22 cellular contexts compared by ENCODE assay signal in the genomic region with DNA sequence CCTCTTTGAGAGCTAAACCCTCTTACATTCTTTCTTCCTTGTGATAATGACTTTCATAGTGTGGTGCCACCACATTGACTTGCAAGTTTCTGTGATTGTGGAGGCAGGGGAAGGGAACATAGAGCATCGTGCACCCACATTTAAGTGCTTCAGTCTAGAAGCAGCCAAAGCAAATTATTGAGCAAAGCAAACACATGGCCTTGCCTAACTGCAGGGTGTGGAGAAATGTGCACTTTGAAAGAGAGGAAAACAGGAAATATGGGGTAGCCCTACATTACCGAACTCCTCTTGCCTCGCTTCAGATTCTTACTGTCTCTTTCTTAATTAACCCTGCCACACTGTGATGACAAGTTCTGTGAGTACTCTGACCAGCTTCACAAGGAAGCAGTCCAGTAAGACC.
DNase-seq lines count a peak whose midpoint lies in the region; ATAC-seq, FAIRE-seq and TF ChIP-seq lines count a peak whose summit lies in the region.
"Had no signal": no experiment of that assay in that cellular context is flagged by ENCODE, and none has a peak within 500 bp of the region (broad histone marks: within the 10 kb centered on the region; RNA-seq: fewer than 3 reads in every experiment).

No MANE protein-coding gene starts in this region.

- H4K20me1 ChIP-seq in HepG2 (ENCODE audit: insufficient read depth, low read length): no peaks in the 10 kb centered on the region
- H4K20me1 ChIP-seq: BLaER1 treated with 17β-estradiol and CSF1 and Interleukin-3, amounts not matched to agents 10 nM and 100 nM had no signal

- H3K4me3 ChIP-seq in liver (ENCODE audit: low read depth in 1 of 3, low read length in 3 of 3) (no peak overlapping the region), HepG2 (replicated peaks in 1 of 3; ENCODE audit: insufficient read depth in 1 of 3, low read depth in 2 of 3, low read length in 3 of 3) (no peak overlapping the region)
- H3K4me3 ChIP-seq: BLaER1 treated with 17β-estradiol and CSF1 and Interleukin-3, amounts not matched to agents 10 nM and 100 nM had no signal

- no peak overlapping the region for H3K9ac ChIP-seq in liver (ENCODE audit: low read depth in 1 of 2, low read length in 2 of 2)
- no peak overlapping the region for H3K9ac ChIP-seq in HepG2 (ENCODE audit: insufficient read depth, low read depth, low read length)
- H3K9ac ChIP-seq: BLaER1 treated with 17β-estradiol and CSF1 and Interleukin-3, amounts not matched to agents 10 nM and 100 nM had no signal

- no peak for DNase-seq in HepG2 (ENCODE audit: low spot score)
- peak; percentile 78 for DNase-seq in SKM-1 treated with dmso at 0.1 percent for 144 hours (lab: John Stamatoyannopoulos, UW; ENCODE audit: unreplicated experiment)
- DNase-seq in activated T-cell treated with anti-CD3 and anti-CD28 coated beads for 4 hours: no peak
- DNase-seq in central memory CD4-positive, alpha-beta T cell: no peak
- DNase-seq: BE2C; Calu3; CD4-positive, alpha-beta T cell; COR-L47; DMS53; DMS79 treated with DMSO at 0.1 percent for 48 hours; GF-D8; GOT3; H9 had no signal

- H3K9me3 ChIP-seq in liver (ENCODE audit: control insufficient read depth in 4 of 4, low read length in 3 of 4) (no peaks in the 10 kb centered on the region), HepG2 (ENCODE audit: low read length) (no peaks in the 10 kb centered on the region; the same call in none of the 2 replicates)
- H3K9me3 ChIP-seq: BE2C had no signal

- H3K4me2 ChIP-seq in HepG2 (ENCODE audit: low read depth, low read length): no peak overlapping the region
- H3K4me2 ChIP-seq: BLaER1 treated with 17β-estradiol and CSF1 and Interleukin-3, amounts not matched to agents 10 nM and 100 nM had no signal

- no peak for FAIRE-seq in HepG2 (lab: Jason Lieb, UNC)
- FAIRE-seq: A204.1, GM18507 had no signal

- TF ChIP-seq CTCF in liver (IDR thresholded peaks at IDR 0.05; ENCODE audit: low read depth, low read length, missing input control): no peak
- no peak for TF ChIP-seq CTCF in HepG2 (CRISPR knock-in tag; IDR thresholded peaks at IDR 0.05)

- no peaks in the 10 kb centered on the region for H3K27me3 ChIP-seq in liver (ENCODE audit: control insufficient read depth in 4 of 4, insufficient read depth in 4 of 4, low read length in 3 of 4)
- no peaks in the 10 kb centered on the region for H3K27me3 ChIP-seq in HepG2 (ENCODE audit: control insufficient read depth in 1 of 2, insufficient read depth in 2 of 2, low read length in 2 of 2)
- H3K27me3 ChIP-seq: BE2C; BLaER1 treated with 17β-estradiol and CSF1 and Interleukin-3, amounts not matched to agents 10 nM and 100 nM had no signal

- TF ChIP-seq EP300 in HepG2 (IDR thresholded peaks at IDR 0.05; ENCODE audit: low read depth in 2 of 2, low read length in 2 of 2) (no peak), HepG2 (CRISPR knock-in tag; IDR thresholded peaks at IDR 0.05; ENCODE audit: borderline replicate concordance) (no peak)

- CTCF ChIA-PET in HepG2 (lab: Yijun Ruan, JAX; ENCODE audit: low intra/inter-chr PET ratio, low total read pairs): no interaction called here

- TF ChIP-seq RAD21 in liver (IDR thresholded peaks at IDR 0.05) (peak in 1 of 2 donors; percentile 43), HepG2 (CRISPR knock-in tag; IDR thresholded peaks at IDR 0.05) (no peak)

- H3K36me3 ChIP-seq in liver (ENCODE audit: control insufficient read depth in 4 of 4, insufficient read depth in 3 of 4, low read depth in 1 of 4, low read length in 3 of 4) (no peaks in the 10 kb centered on the region), HepG2 (replicated peaks in 1 of 2; ENCODE audit: control insufficient read depth in 1 of 2, insufficient read depth in 2 of 2, low read length in 2 of 2) (no peaks in the 10 kb centered on the region)
- H3K36me3 ChIP-seq: BE2C; BLaER1 treated with 17β-estradiol and CSF1 and Interleukin-3, amounts not matched to agents 10 nM and 100 nM had no signal

- in situ Hi-C loops in HepG2 (cut with HindIII; ENCODE audit: extremely low pct_ligation_motif_present, low pct_unique_long_range_greater_than_20kb): no loop called here

- no peak for TF ChIP-seq POLR2A in HepG2 (IDR thresholded peaks at IDR 0.05; ENCODE audit: insufficient read depth in 1 of 2, low read depth in 2 of 2, low read length in 2 of 2)

- WGBS in liver: 30% methylated on average over 3 of the region's 3 CpGs
- 2% methylated on average over 3 of the region's 3 CpGs for WGBS in HepG2 (ENCODE audit: low lambda C conversion rate)

- no peak for ATAC-seq in HepG2
- ATAC-seq in esophagus mucosa: peak; percentile 38
- no peak for ATAC-seq in GM21717 (IDR thresholded peaks at IDR 0.05; ENCODE audit: unreplicated experiment)
- ATAC-seq in HG02610 (IDR thresholded peaks at IDR 0.05; ENCODE audit: unreplicated experiment): no peak
- ATAC-seq: HCT116 had no signal

- no peaks in the 10 kb centered on the region for H3K79me2 ChIP-seq in HepG2 (ENCODE audit: insufficient read depth, low read length)

- intact Hi-C loops in HepG2 (cut with micrococcal nuclease; ENCODE audit: unreplicated experiment): no loop called here

- BruUV-seq in HepG2 (replicated peaks; lab: Mats Ljungman, UMichigan): no TSS peak

- H2AFZ ChIP-seq in HepG2 (ENCODE audit: low read length): no peak overlapping the region

- H3K4me1 ChIP-seq in liver (ENCODE audit: control insufficient read depth in 4 of 4, insufficient read depth in 4 of 4, low read length in 3 of 4): peaks cover 3 to 22% (median 16%) of the 10 kb centered on the region in 4 donors
- no peaks in the 10 kb centered on the region for H3K4me1 ChIP-seq in HepG2 (ENCODE audit: insufficient read depth, low read length)
- H3K4me1 ChIP-seq: BE2C; BLaER1 treated with 17β-estradiol and CSF1 and Interleukin-3, amounts not matched to agents 10 nM and 100 nM had no signal

- H3K27ac ChIP-seq in liver (ENCODE audit: low read depth in 1 of 2, low read length in 2 of 2): peak overlapping the region; percentile 25 to 76
- H3K27ac ChIP-seq in HepG2 (ENCODE audit: extremely low read length, insufficient read depth, low read length): no peak overlapping the region
- H3K27ac ChIP-seq: 22Rv1; BLaER1 treated with 17β-estradiol and CSF1 and Interleukin-3, amounts not matched to agents 10 nM and 100 nM had no signal

- POLR2A ChIA-PET in HepG2 (lab: Yijun Ruan, JAX): no interaction called here

TF ChIP-seq in liver, 16 proteins besides CTCF, POLR2A, EP300 and RAD21 (continues in another document):
- TF ChIP-seq, protein P1, sequence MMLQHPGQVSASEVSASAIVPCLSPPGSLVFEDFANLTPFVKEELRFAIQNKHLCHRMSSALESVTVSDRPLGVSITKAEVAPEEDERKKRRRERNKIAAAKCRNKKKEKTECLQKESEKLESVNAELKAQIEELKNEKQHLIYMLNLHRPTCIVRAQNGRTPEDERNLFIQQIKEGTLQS (IDR thresholded peaks at IDR 0.05): no peak
- no peak for TF ChIP-seq SP1 (IDR thresholded peaks at IDR 0.05)

TF ChIP-seq in HepG2, 621 proteins besides CTCF, POLR2A, EP300 and RAD21 (continues in another document):
- TF ChIP-seq RFX3 (CRISPR knock-in tag; IDR thresholded peaks at IDR 0.05) (no peak), ZFAT (CRISPR knock-in tag; conservative IDR thresholded peaks at IDR 0.05) (no peak), SALL2 (CRISPR knock-in tag; IDR thresholded peaks at IDR 0.05) (no peak), FOXA1 (IDR thresholded peaks at IDR 0.05) (no peak), FOXA1 (CRISPR knock-in tag; IDR thresholded peaks at IDR 0.05) (no peak), RFX5 (IDR thresholded peaks at IDR 0.05; ENCODE audit: low read depth, low read length) (no peak), MIXL1 (CRISPR knock-in tag; IDR thresholded peaks at IDR 0.05) (no peak), TCF12 (IDR thresholded peaks at IDR 0.05) (no peak), TCF12 (CRISPR knock-in tag; IDR thresholded peaks at IDR 0.05) (no peak), ELF1 (CRISPR knock-in tag; IDR thresholded peaks at IDR 0.05) (no peak), ARNT2 (CRISPR knock-in tag; IDR thresholded peaks at IDR 0.05; ENCODE audit: low read depth) (no peak), ZNF749 (CRISPR knock-in tag; IDR thresholded peaks at IDR 0.05; ENCODE audit: borderline replicate concordance) (no peak)
- TF ChIP-seq, protein P2, sequence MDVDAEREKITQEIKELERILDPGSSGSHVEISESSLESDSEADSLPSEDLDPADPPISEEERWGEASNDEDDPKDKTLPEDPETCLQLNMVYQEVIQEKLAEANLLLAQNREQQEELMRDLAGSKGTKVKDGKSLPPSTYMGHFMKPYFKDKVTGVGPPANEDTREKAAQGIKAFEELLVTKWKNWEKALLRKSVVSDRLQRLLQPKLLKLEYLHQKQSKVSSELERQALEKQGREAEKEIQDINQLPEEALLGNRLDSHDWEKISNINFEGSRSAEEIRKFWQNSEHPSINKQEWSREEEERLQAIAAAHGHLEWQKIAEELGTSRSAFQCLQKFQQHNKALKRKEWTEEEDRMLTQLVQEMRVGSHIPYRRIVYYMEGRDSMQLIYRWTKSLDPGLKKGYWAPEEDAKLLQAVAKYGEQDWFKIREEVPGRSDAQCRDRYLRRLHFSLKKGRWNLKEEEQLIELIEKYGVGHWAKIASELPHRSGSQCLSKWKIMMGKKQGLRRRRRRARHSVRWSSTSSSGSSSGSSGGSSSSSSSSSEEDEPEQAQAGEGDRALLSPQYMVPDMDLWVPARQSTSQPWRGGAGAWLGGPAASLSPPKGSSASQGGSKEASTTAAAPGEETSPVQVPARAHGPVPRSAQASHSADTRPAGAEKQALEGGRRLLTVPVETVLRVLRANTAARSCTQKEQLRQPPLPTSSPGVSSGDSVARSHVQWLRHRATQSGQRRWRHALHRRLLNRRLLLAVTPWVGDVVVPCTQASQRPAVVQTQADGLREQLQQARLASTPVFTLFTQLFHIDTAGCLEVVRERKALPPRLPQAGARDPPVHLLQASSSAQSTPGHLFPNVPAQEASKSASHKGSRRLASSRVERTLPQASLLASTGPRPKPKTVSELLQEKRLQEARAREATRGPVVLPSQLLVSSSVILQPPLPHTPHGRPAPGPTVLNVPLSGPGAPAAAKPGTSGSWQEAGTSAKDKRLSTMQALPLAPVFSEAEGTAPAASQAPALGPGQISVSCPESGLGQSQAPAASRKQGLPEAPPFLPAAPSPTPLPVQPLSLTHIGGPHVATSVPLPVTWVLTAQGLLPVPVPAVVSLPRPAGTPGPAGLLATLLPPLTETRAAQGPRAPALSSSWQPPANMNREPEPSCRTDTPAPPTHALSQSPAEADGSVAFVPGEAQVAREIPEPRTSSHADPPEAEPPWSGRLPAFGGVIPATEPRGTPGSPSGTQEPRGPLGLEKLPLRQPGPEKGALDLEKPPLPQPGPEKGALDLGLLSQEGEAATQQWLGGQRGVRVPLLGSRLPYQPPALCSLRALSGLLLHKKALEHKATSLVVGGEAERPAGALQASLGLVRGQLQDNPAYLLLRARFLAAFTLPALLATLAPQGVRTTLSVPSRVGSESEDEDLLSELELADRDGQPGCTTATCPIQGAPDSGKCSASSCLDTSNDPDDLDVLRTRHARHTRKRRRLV (CRISPR knock-in tag; IDR thresholded peaks at IDR 0.05): no peak
